ENCODE assay signal across 10 cellular contexts in genomic region chr16:88376835-88377726, GRCh38. TPM values are rescaled to one million over a fixed set of nuclear protein-coding genes. Genes with fewer than 3 reads are reported as not detected.
DNase-seq lines count a peak whose midpoint lies in the region; ATAC-seq and TF ChIP-seq lines count a peak whose summit lies in the region.
"Had no signal": no experiment of that assay in that cellular context is flagged by ENCODE, and none has a peak within 500 bp of the region (broad histone marks: within the 10 kb centered on the region; RNA-seq: fewer than 3 reads in every experiment).

No MANE protein-coding gene starts in this region.

- H3K79me1 ChIP-seq in neuronal stem cell (ENCODE audit: low read depth, low read length), result no peaks in the 10 kb centered on the region

- H3K27me3 Mint-ChIP-seq in endothelial cell (ENCODE audit: unreplicated experiment), result peaks cover 2% of the 10 kb centered on the region
- H3K27me3 Mint-ChIP-seq: activated naive CD4-positive, alpha-beta T cell treated with anti-CD3 and anti-CD28 coated beads, Interleukin-2, amount 10 ng/mL, durations not matched to agents 7 days and 5 days had no signal

- DNase-seq in AG10803 (ENCODE audit: low read depth) (peak; percentile 70), MG63 (peak; percentile 28), fibroblast of the aortic adventitia (ENCODE audit: low read depth) (peak; percentile 29), neuronal stem cell (ENCODE audit: low spot score) (no peak), NOMO-1 treated with dmso at 0.1 percent for 144 hours (lab: John Stamatoyannopoulos, UW; ENCODE audit: unreplicated experiment) (no peak), endothelial cell (ENCODE audit: low spot score) (no peak)
- DNase-seq in activated CD4-positive, CD25-positive, alpha-beta regulatory T cell treated with anti-CD3 and anti-CD28 coated beads, Interleukin-2, amount 50 U/mL, for 72 hours, result no peak
- DNase-seq: activated naive CD4-positive, alpha-beta T cell treated with anti-CD3 and anti-CD28 coated beads, Interleukin-2, amount 10 ng/mL, durations not matched to agents 7 days and 5 days had no signal

- H2BK12ac ChIP-seq in neuronal stem cell (ENCODE audit: low read length), result peak overlapping the region; percentile 88

- WGBS in neuronal stem cell (ENCODE audit: extremely low coverage in 2 of 2, insufficient read length in 2 of 2, insufficient replicate concordance in 1 of 2), 2 donors, result no CpG with 5 or more reads among the region's 30 CpGs

- H4K8ac ChIP-seq in neuronal stem cell (ENCODE audit: low read depth, low read length), result peak overlapping the region; percentile 26

- H3K18ac ChIP-seq in neuronal stem cell (ENCODE audit: low read length), result peak overlapping the region; percentile 69

- peak overlapping the region; percentile 69 for H3K23ac ChIP-seq in neuronal stem cell (ENCODE audit: low read depth, low read length, poor library complexity)

- peak overlapping the region; percentile 35 for H3K9ac ChIP-seq in neuronal stem cell (ENCODE audit: low read depth, low read length, poor library complexity)

- no peak overlapping the region for H2AFZ ChIP-seq in neuronal stem cell (ENCODE audit: low read length)

- H3K4me3 ChIP-seq in AG10803 (ENCODE audit: low read length), result no peak overlapping the region
- no peak overlapping the region for H3K4me3 ChIP-seq in MG63
- no peak overlapping the region for H3K4me3 ChIP-seq in fibroblast of the aortic adventitia (ENCODE audit: low read depth, low read length)
- H3K4me3 ChIP-seq in neuronal stem cell (ENCODE audit: low read length in 2 of 2), result no peak overlapping the region

- no peak overlapping the region for H2BK5ac ChIP-seq in neuronal stem cell (ENCODE audit: low read length)

- no peaks in the 10 kb centered on the region for H3K9me3 ChIP-seq in MG63
- peaks cover 0 to 15% of the 10 kb centered on the region in 2 donors for H3K9me3 ChIP-seq in neuronal stem cell (replicated peaks in 1 of 2; ENCODE audit: control insufficient read depth in 2 of 2, insufficient read depth in 1 of 2, low read depth in 1 of 2, low read length in 2 of 2)

- no peak overlapping the region for H4K91ac ChIP-seq in neuronal stem cell (ENCODE audit: low read depth, low read length, poor library complexity)

- no peak overlapping the region for H3K4me2 ChIP-seq in neuronal stem cell (ENCODE audit: insufficient read depth, low read length, poor library complexity, severe bottlenecking)

- no peaks in the 10 kb centered on the region for H3K9me3 Mint-ChIP-seq in endothelial cell (ENCODE audit: unreplicated experiment)
- H3K9me3 Mint-ChIP-seq: activated naive CD4-positive, alpha-beta T cell treated with anti-CD3 and anti-CD28 coated beads, Interleukin-2, amount 10 ng/mL, durations not matched to agents 7 days and 5 days; WTC11 had no signal

- no peaks in the 10 kb centered on the region for H3K36me3 Mint-ChIP-seq in endothelial cell (ENCODE audit: low read depth, unreplicated experiment)
- H3K36me3 Mint-ChIP-seq: activated naive CD4-positive, alpha-beta T cell treated with anti-CD3 and anti-CD28 coated beads, Interleukin-2, amount 10 ng/mL, durations not matched to agents 7 days and 5 days; WTC11 had no signal

- no peaks in the 10 kb centered on the region for H3K4me1 Mint-ChIP-seq in endothelial cell (ENCODE audit: unreplicated experiment)
- H3K4me1 Mint-ChIP-seq: activated naive CD4-positive, alpha-beta T cell treated with anti-CD3 and anti-CD28 coated beads, Interleukin-2, amount 10 ng/mL, durations not matched to agents 7 days and 5 days had no signal

- peak overlapping the region; percentile 72 for H2AK5ac ChIP-seq in neuronal stem cell (ENCODE audit: low read depth, low read length)

- no peak for ATAC-seq in HG03354 (IDR thresholded peaks at IDR 0.05; ENCODE audit: poor library complexity, severe bottlenecking, unreplicated experiment)
- ATAC-seq: WTC11 had no signal

- peak overlapping the region; percentile 87 for H3K14ac ChIP-seq in neuronal stem cell (ENCODE audit: low read length)

- peaks cover 4 to 6% of the 10 kb centered on the region in 2 donors for H3K4me1 ChIP-seq in neuronal stem cell (ENCODE audit: control insufficient read depth in 2 of 2, insufficient read depth in 1 of 2, low read depth in 1 of 2, low read length in 2 of 2)

- H3K27ac Mint-ChIP-seq in endothelial cell (ENCODE audit: unreplicated experiment), result no peak overlapping the region
- H3K27ac Mint-ChIP-seq: activated naive CD4-positive, alpha-beta T cell treated with anti-CD3 and anti-CD28 coated beads, Interleukin-2, amount 10 ng/mL, durations not matched to agents 7 days and 5 days; WTC11 had no signal

- H3K4ac ChIP-seq in neuronal stem cell (ENCODE audit: low read length), result no peak overlapping the region

- TF ChIP-seq CTCF in AG10803 (conservative IDR thresholded peaks at IDR 0.05; ENCODE audit: low read length) (peak; percentile 32), fibroblast of the aortic adventitia (IDR thresholded peaks at IDR 0.05; ENCODE audit: insufficient read depth, low read length) (no peak), endothelial cell (IDR thresholded peaks at IDR 0.05; ENCODE audit: unreplicated experiment) (no peak)

- H3K27me3 ChIP-seq in MG63 (no peaks in the 10 kb centered on the region), neuronal stem cell (ENCODE audit: control insufficient read depth in 3 of 3, insufficient read depth in 3 of 3, low read depth in 1 of 3, low read length in 3 of 3) (peaks cover 0 to 55% (median 18%) of the 10 kb centered on the region in 3 experiments)

- H2BK15ac ChIP-seq in neuronal stem cell (ENCODE audit: low read length), result peak overlapping the region; percentile 44

- no peak overlapping the region for H3K27ac ChIP-seq in neuronal stem cell (replicated peaks; ENCODE audit: low read length)

- peak overlapping the region; percentile 40 for H2BK120ac ChIP-seq in neuronal stem cell (ENCODE audit: low read depth, low read length)

- no peak overlapping the region for H3K4me3 Mint-ChIP-seq in endothelial cell (ENCODE audit: unreplicated experiment)
- H3K4me3 Mint-ChIP-seq: activated naive CD4-positive, alpha-beta T cell treated with anti-CD3 and anti-CD28 coated beads, Interleukin-2, amount 10 ng/mL, durations not matched to agents 7 days and 5 days; WTC11 had no signal

- no peaks in the 10 kb centered on the region for H3K36me3 ChIP-seq in MG63
- peaks cover 0 to 3% of the 10 kb centered on the region in 2 donors for H3K36me3 ChIP-seq in neuronal stem cell (replicated peaks in 1 of 2; ENCODE audit: control insufficient read depth in 2 of 2, insufficient read depth in 2 of 2, low read length in 2 of 2)

RNA-seq across cellular contexts. Expression of gene ZNF469, which starts 5.7 kb away (rescaled TPM):
- total RNA-seq in MG63 (2014; rRNA removed; shearing (Covaris generic); ENCODE audit: low replicate concordance), result 0.67 and 0.82 TPM in 2 replicates
- total RNA-seq in fibroblast of the aortic adventitia (ENCODE audit: low replicate concordance), result 5.8 and 7.0 TPM in 2 replicates
- polyA plus RNA-seq in neuronal stem cell (2013, experiment 1 of 2), result 0.26 TPM
- polyA plus RNA-seq in neuronal stem cell (2013, experiment 2 of 2), result 0.29 TPM
- total RNA-seq in endothelial cell (ENCODE audit: unreplicated experiment), result 14.7 TPM

Comparison
In these comparisons a context has a peak if more than half of its experiments do, and no peak if none do; other contexts are left out.
1. DNase-seq: peak in AG10803 (single experiment), MG63 (single experiment) and fibroblast of the aortic adventitia (single experiment); none in neuronal stem cell (single experiment), NOMO-1 treated with dmso at 0.1 percent for 144 hours (single experiment), endothelial cell (single experiment) and activated CD4-positive, CD25-positive, alpha-beta regulatory T cell treated with anti-CD3 and anti-CD28 coated beads, Interleukin-2, amount 50 U/mL, for 72 hours (single experiment).